1 cellular context compared by ENCODE assay signal in genomic region chr13:75825599-75825998, GRCh38.
TF ChIP-seq lines count a peak whose summit lies in the region.

No MANE protein-coding gene starts in this region.

TF ChIP-seq in GM23338, 12 proteins besides CTCF, POLR2A, EP300 and RAD21 (continued from another document):
- TF ChIP-seq ZNF462 (CRISPR knock-in tag; IDR thresholded peaks at IDR 0.05), result no peak
- no peak for TF ChIP-seq EZH2phosphoT487 (IDR thresholded peaks at IDR 0.05; ENCODE audit: unreplicated experiment)
- TF ChIP-seq JUNB (IDR thresholded peaks at IDR 0.05; ENCODE audit: unreplicated experiment), result no peak
- no peak for TF ChIP-seq CREB1 (CRISPR knock-in tag; IDR thresholded peaks at IDR 0.05; ENCODE audit: low read depth)
